In the genomic region with DNA sequence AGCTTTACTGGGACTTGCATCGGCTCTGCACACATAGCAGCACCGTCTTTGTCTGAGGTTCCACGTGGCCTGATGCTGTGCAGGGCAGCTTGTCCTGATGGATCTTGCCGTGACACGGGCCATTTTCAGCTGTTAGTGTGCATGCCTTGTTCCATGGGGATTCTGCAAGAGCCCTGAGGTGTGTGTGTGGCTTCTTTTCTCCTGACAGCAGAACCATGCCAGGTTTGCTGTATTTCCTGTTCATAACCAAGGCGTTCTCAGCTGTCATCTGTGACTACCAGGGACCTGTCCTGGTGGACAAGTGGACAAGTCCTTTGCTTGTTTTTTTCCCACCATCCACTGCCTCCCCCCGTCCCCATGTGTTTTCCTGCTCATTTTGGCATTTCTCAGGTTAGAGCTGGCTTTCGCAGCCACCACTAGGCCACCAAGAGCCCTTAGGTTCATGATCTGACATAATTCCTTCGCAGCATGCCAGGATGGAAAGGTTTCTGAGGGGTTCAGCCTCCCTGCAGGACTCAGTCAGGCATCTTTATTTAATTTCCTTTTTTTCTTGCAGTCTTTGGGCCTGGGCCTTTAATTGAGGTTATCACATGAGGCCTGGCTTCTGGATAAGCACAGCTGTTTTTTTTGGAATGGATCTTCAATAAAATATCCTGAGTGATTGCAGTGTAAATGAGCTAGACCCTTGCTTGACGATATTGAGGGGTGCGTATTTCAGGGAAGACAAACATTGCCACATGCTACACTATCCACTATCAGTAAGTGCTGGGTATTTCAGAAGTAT, we compare ENCODE assay signal across 1 cellular context.
TF ChIP-seq lines count a peak whose summit lies in the region.

No MANE protein-coding gene starts in this region.

TF ChIP-seq in GM23338, 12 proteins besides CTCF, POLR2A, EP300 and RAD21 (continued from another document):
- TF ChIP-seq REST (IDR thresholded peaks at IDR 0.05; ENCODE audit: unreplicated experiment) (no peak), POLR2AphosphoS5 (IDR thresholded peaks at IDR 0.05; ENCODE audit: low read depth) (no peak), JUNB (IDR thresholded peaks at IDR 0.05; ENCODE audit: unreplicated experiment) (no peak), STAT1 (IDR thresholded peaks at IDR 0.05; ENCODE audit: unreplicated experiment) (no peak), ZNF462 (CRISPR knock-in tag; IDR thresholded peaks at IDR 0.05) (no peak), EZH2 (IDR thresholded peaks at IDR 0.05; ENCODE audit: low read depth, unreplicated experiment) (no peak), ZNF114 (CRISPR knock-in tag; IDR thresholded peaks at IDR 0.05) (no peak), CREB1 (CRISPR knock-in tag; IDR thresholded peaks at IDR 0.05; ENCODE audit: low read depth) (no peak)
